Comparison of ENCODE assay signal across 13 cellular contexts in genomic region chr7:117230276-117231046, GRCh38.
DNase-seq lines count a peak whose midpoint lies in the region; ATAC-seq and TF ChIP-seq lines count a peak whose summit lies in the region.
"Had no signal": no experiment of that assay in that cellular context is flagged by ENCODE, and none has a peak within 500 bp of the region (broad histone marks: within the 10 kb centered on the region; RNA-seq: fewer than 3 reads in every experiment).

No MANE protein-coding gene starts in this region.

- H3K36me3 ChIP-seq in body of pancreas (replicated peaks in 1 of 2; ENCODE audit: insufficient read depth in 1 of 2, low read depth in 2 of 2) (no peaks in the 10 kb centered on the region), heart left ventricle (peaks cover 0 to 10% (median 0%) of the 10 kb centered on the region in 9 donors)

- no TSS peak for BruUV-seq in Calu3 (replicated peaks; lab: Mats Ljungman, UMichigan)

- CTCF ChIA-PET in Calu3 (lab: Charles Lee), result no interaction called here

- no peaks in the 10 kb centered on the region for H3K9me3 Mint-ChIP-seq in Calu3 (ENCODE audit: low read depth, unreplicated experiment)

- H3K4me1 ChIP-seq in body of pancreas, result no peaks in the 10 kb centered on the region
- H3K4me1 ChIP-seq in heart left ventricle, result peaks cover 0 to 2% (median 0%) of the 10 kb centered on the region in 12 donors
- H3K4me1 ChIP-seq: testis had no signal

- TF ChIP-seq CTCF in choroid plexus epithelial cell (conservative IDR thresholded peaks at IDR 0.05; ENCODE audit: low read depth, low read length), result no peak
- TF ChIP-seq CTCF in body of pancreas (IDR thresholded peaks at IDR 0.05), result no peak
- no peak for TF ChIP-seq CTCF in Calu3 (IDR thresholded peaks at IDR 0.05; ENCODE audit: unreplicated experiment)
- TF ChIP-seq CTCF in heart left ventricle (IDR thresholded peaks at IDR 0.05), result no peak

- DNase-seq in EH (ENCODE audit: low read depth) (peak; percentile 95), choroid plexus epithelial cell (ENCODE audit: low read depth) (peak; percentile 95), body of pancreas (no peak), Calu3 (no peak), heart left ventricle (no peak)
- DNase-seq in stimulated activated naive CD8-positive, alpha-beta T cell treated with anti-CD3 and anti-CD28 coated beads, Interleukin-15, Interleukin-2, amounts not matched to agents 100 U/mL and 50 U/mL, for 24 hours, result no peak
- DNase-seq: dorsolateral prefrontal cortex; left colon; MM.1S; stimulated activated CD4-positive, alpha-beta T cell treated with anti-CD3 and anti-CD28 coated beads, Interleukin-12 subunit alpha, Interleukin-12 subunit beta, amount 100 ng/mL, for 4 hours; testis had no signal

- H3K27ac ChIP-seq in body of pancreas (no peak overlapping the region), heart left ventricle (no peak overlapping the region)
- H3K27ac ChIP-seq: dorsolateral prefrontal cortex, testis had no signal

- H3K4me3 ChIP-seq in choroid plexus epithelial cell (ENCODE audit: low read depth, low read length), result no peak overlapping the region
- no peak overlapping the region for H3K4me3 ChIP-seq in body of pancreas
- H3K4me3 ChIP-seq in heart left ventricle, result no peak overlapping the region
- H3K4me3 ChIP-seq: dorsolateral prefrontal cortex, testis had no signal

- TF ChIP-seq POLR2A in body of pancreas (IDR thresholded peaks at IDR 0.05), result no peak
- no peak for TF ChIP-seq POLR2A in heart left ventricle (IDR thresholded peaks at IDR 0.05)

- intact Hi-C loops in body of pancreas (cut with DNase I), result no loop called here
- intact Hi-C loops in Calu3 (cut with micrococcal nuclease; ENCODE audit: unreplicated experiment), result no loop called here
- intact Hi-C loops in heart left ventricle (cut with DNase I), result no loop called here

- H3K9me3 ChIP-seq in body of pancreas (no peaks in the 10 kb centered on the region), heart left ventricle (peaks cover 0 to 2% (median 0%) of the 10 kb centered on the region in 12 donors)
- H3K9me3 ChIP-seq: testis had no signal

- no peaks in the 10 kb centered on the region for H3K27me3 ChIP-seq in body of pancreas
- no peaks in the 10 kb centered on the region for H3K27me3 ChIP-seq in heart left ventricle
- H3K27me3 ChIP-seq: dorsolateral prefrontal cortex, testis had no signal

- 90 to 91% methylated on average over 4 of the region's 4 CpGs for WGBS in body of pancreas, 2 donors
- 88 to 97% (median 94%) methylated on average over 4 of the region's 4 CpGs for WGBS in heart left ventricle, 4 donors

- peak; percentile 68 for ATAC-seq in GM21381 (IDR thresholded peaks at IDR 0.05; ENCODE audit: unreplicated experiment)
- peak; percentile 64 for ATAC-seq in HG03196 (IDR thresholded peaks at IDR 0.05; ENCODE audit: unreplicated experiment)
- ATAC-seq in body of pancreas, result no peak
- ATAC-seq in stimulated activated naive CD8-positive, alpha-beta T cell treated with anti-CD3 and anti-CD28 coated beads, Interleukin-15, Interleukin-2, amounts not matched to agents 100 U/mL and 50 U/mL, for 24 hours, result no peak
- no peak for ATAC-seq in heart left ventricle
- ATAC-seq: left colon had no signal

- no peaks in the 10 kb centered on the region for H3K36me3 Mint-ChIP-seq in Calu3 (ENCODE audit: insufficient read depth, unreplicated experiment)

- H3K4me1 Mint-ChIP-seq in Calu3 (ENCODE audit: low read depth, unreplicated experiment), result no peaks in the 10 kb centered on the region

- H3K27me3 Mint-ChIP-seq in Calu3 (ENCODE audit: unreplicated experiment), result no peaks in the 10 kb centered on the region

- no peak overlapping the region for H3K27ac Mint-ChIP-seq in Calu3 (ENCODE audit: unreplicated experiment)

- H3K4me3 Mint-ChIP-seq in Calu3 (ENCODE audit: low read depth, unreplicated experiment), result no peak overlapping the region

Comparison
In these comparisons a context has a peak if more than half of its experiments do, and no peak if none do; other contexts are left out.
1. DNase-seq: peak in EH (single experiment) and choroid plexus epithelial cell (single experiment); none in body of pancreas (0 of 4), stimulated activated naive CD8-positive, alpha-beta T cell treated with anti-CD3 and anti-CD28 coated beads, Interleukin-15, Interleukin-2, amounts not matched to agents 100 U/mL and 50 U/mL, for 24 hours (single experiment), Calu3 (single experiment) and heart left ventricle (0 of 5).
2. ATAC-seq: peak in GM21381 (single experiment) and HG03196 (single experiment); none in body of pancreas (single experiment), stimulated activated naive CD8-positive, alpha-beta T cell treated with anti-CD3 and anti-CD28 coated beads, Interleukin-15, Interleukin-2, amounts not matched to agents 100 U/mL and 50 U/mL, for 24 hours (single experiment) and heart left ventricle (0 of 4).